ENCODE assay signal across 8 cellular contexts in the genomic region with DNA sequence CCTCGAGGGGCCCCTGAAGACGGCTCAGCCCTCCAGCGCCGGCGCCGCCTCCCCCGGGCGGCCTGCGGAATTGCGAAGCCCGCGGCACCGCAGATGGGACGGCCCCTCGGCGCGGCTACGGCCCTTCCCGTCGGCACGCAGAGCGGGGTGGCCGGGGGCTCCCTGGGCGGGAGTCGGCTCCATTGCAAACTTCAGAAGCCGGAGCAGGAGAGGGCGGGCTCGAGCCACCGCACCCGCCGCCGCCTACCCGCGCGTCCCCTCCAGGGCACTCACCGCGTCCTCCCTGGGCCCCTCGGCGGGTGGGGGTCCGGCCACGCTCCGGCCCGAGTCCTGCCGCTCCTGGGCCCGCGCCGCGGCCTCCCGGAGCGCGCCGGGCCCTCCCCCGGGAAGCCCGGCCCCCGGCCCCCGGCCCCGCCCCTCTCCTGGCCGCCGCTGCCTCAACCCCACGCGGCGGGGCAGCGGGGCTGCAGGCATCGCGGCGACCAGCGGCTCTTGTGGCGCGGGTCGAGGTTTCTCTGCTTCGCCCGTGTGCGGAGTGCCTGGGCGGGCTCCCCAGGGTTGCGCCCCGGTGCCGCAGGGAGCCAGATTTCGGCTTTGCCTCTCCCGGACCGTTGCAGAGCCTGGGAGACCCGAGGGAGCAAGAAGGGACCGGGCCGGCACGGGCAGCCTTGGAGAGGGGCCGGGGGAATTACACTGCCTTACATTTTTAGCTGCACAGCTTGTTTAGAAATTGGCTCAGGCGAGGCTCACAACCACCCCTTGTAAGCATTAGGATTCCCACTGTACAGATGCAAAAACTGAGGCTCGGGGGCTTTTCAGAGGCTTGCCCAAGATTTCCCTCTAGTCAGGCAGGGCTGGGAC. TPM values are rescaled to one million over a fixed set of nuclear protein-coding genes. Genes with fewer than 3 reads are reported as not detected.
DNase-seq lines count a peak whose midpoint lies in the region; ATAC-seq and TF ChIP-seq lines count a peak whose summit lies in the region.

A gene (minus strand): TSS at position 359 of the 861 bp plus-strand sequence. CDS start 3,707 bp downstream, outside the sequence.

- no CpG with 5 or more reads among the region's 87 CpGs for WGBS in H9 (ENCODE audit: extremely low coverage, insufficient read length, low lambda C conversion rate)

- H3K27ac Mint-ChIP-seq in Calu3 (ENCODE audit: unreplicated experiment) (no peak within 1 kb of the TSS), H9 (peak within 1 kb of the TSS; percentile 83 to 98 (median 87); a peak in 4 of 7 replicates)
- H3K27ac Mint-ChIP-seq in activated naive CD8-positive, alpha-beta T cell treated with anti-CD3 and anti-CD28 coated beads, Interleukin-2, amount 50 U/mL, for 24 hours = peak within 1 kb of the TSS; percentile 74

- H3K4me1 ChIP-seq in H9 (ENCODE audit: insufficient read depth, low read length) (no peaks in the 10 kb centered on the region), PC-9 (replicated peaks; ENCODE audit: insufficient read depth) (peaks cover 56% of the 10 kb centered on the region), cardiac muscle cell (ENCODE audit: low read depth) (peaks cover 30% of the 10 kb centered on the region), parathyroid adenoma (peaks cover 5% of the 10 kb centered on the region)

- H2BK120ac ChIP-seq in H9 (ENCODE audit: low read depth, low read length, poor library complexity, severe bottlenecking) = no peak within 1 kb of the TSS

- no peak within 1 kb of the TSS for H3K23ac ChIP-seq in H9 (ENCODE audit: insufficient read length, low read depth, low read length)

- H3K9ac ChIP-seq in H9 (ENCODE audit: extremely low read depth, insufficient read length, low read length) (peak within 1 kb of the TSS; percentile 42), parathyroid adenoma (no peak within 1 kb of the TSS)

- H3K27ac ChIP-seq in H9 (ENCODE audit: insufficient read length, low read depth, low read length) (no peak within 1 kb of the TSS), PC-9 (peak within 1 kb of the TSS; percentile 84), cardiac muscle cell (peak within 1 kb of the TSS; percentile 91), parathyroid adenoma (peak within 1 kb of the TSS; percentile 66)

- H3K23me2 ChIP-seq in H9 (ENCODE audit: insufficient read length, low read depth, low read length, poor library complexity, severe bottlenecking) = peaks cover 14% of the 10 kb centered on the region

- H3K4me1 Mint-ChIP-seq in Calu3 (ENCODE audit: low read depth, unreplicated experiment) (peaks cover 9% of the 10 kb centered on the region), H9 (peaks cover 16 to 20% of the 10 kb centered on the region in 2 experiments)
- peaks cover 14% of the 10 kb centered on the region for H3K4me1 Mint-ChIP-seq in activated naive CD8-positive, alpha-beta T cell treated with anti-CD3 and anti-CD28 coated beads, Interleukin-2, amount 50 U/mL, for 24 hours

- peak within 1 kb of the TSS; percentile 69 for H3K14ac ChIP-seq in H9 (ENCODE audit: insufficient read depth, low read length)

- CTCF ChIA-PET in Calu3 (lab: Charles Lee) = interaction anchor here (0.9 to 1.9 kb wide), 8 partner anchors 9 to 73 kb away, joined by 4 to 13 read pairs (median 5); a partner anchor contains a TSS
- CTCF ChIA-PET in PC-9 (lab: Charles Lee) = interaction anchor here (0.6 to 1.9 kb wide), 3 partner anchors 28 to 367 kb away, joined by 7 to 12 read pairs (median 11); a partner anchor contains a TSS

- intact Hi-C loops in Calu3 (cut with micrococcal nuclease; ENCODE audit: unreplicated experiment) (no loop called here), PC-9 (cut with micrococcal nuclease; ENCODE audit: unreplicated experiment) (no loop called here)

- H3K79me2 ChIP-seq in H9 (ENCODE audit: insufficient read depth, low read length) (no peaks in the 10 kb centered on the region), PC-9 (ENCODE audit: low read depth) (peaks cover 38% of the 10 kb centered on the region), parathyroid adenoma (no peaks in the 10 kb centered on the region)

- peak within 1 kb of the TSS; percentile 81 for H3K4me3 Mint-ChIP-seq in Calu3 (ENCODE audit: low read depth, unreplicated experiment)
- peak within 1 kb of the TSS; percentile 84 to 91 for H3K4me3 Mint-ChIP-seq in H9
- H3K4me3 Mint-ChIP-seq in activated naive CD8-positive, alpha-beta T cell treated with anti-CD3 and anti-CD28 coated beads, Interleukin-2, amount 50 U/mL, for 24 hours = peak within 1 kb of the TSS; percentile 72

- peaks cover 14% of the 10 kb centered on the region; the same call in 1 of the 2 replicates for H3K36me3 ChIP-seq in PC-9 (ENCODE audit: low read depth)
- H3K36me3 ChIP-seq in cardiac muscle cell = no peaks in the 10 kb centered on the region
- H3K36me3 ChIP-seq in parathyroid adenoma (ENCODE audit: control insufficient read depth, insufficient read depth, low read length) = no peaks in the 10 kb centered on the region

- H3K9me3 ChIP-seq in H9 (ENCODE audit: control insufficient read depth, low read depth, low read length) (no peaks in the 10 kb centered on the region), PC-9 (ENCODE audit: insufficient read depth, low read depth) (no peaks in the 10 kb centered on the region), cardiac muscle cell (ENCODE audit: low read depth) (no peaks in the 10 kb centered on the region), parathyroid adenoma (ENCODE audit: control insufficient read depth, low read length) (no peaks in the 10 kb centered on the region)

- no peaks in the 10 kb centered on the region for H3K27me3 Mint-ChIP-seq in Calu3 (ENCODE audit: unreplicated experiment)
- H3K27me3 Mint-ChIP-seq in H9 (ENCODE audit: low read depth) = peaks cover 28% of the 10 kb centered on the region
- H3K27me3 Mint-ChIP-seq in activated naive CD8-positive, alpha-beta T cell treated with anti-CD3 and anti-CD28 coated beads, Interleukin-2, amount 50 U/mL, for 24 hours = peaks cover 37% of the 10 kb centered on the region

- TF ChIP-seq CTCF in Calu3 (IDR thresholded peaks at IDR 0.05; ENCODE audit: unreplicated experiment) (no peak), H9 (conservative IDR thresholded peaks at IDR 0.05) (peak; percentile 10; the same call in 1 of the 3 replicates), PC-9 (conservative IDR thresholded peaks at IDR 0.05) (no peak), cardiac muscle cell (IDR thresholded peaks at IDR 0.05; ENCODE audit: low read depth, low read length) (peak; percentile 6), parathyroid adenoma (IDR thresholded peaks at IDR 0.05) (no peak)

- H3K9me2 ChIP-seq in PC-9 (ENCODE audit: insufficient read depth) = no peaks in the 10 kb centered on the region

- H3K79me1 ChIP-seq in H9 (ENCODE audit: insufficient read depth, low read depth, low read length, poor library complexity, severe bottlenecking) = no peaks in the 10 kb centered on the region

- no peak within 1 kb of the TSS for H4K91ac ChIP-seq in H9 (ENCODE audit: insufficient read length, low read depth, low read length)

- H2AK5ac ChIP-seq in H9 (ENCODE audit: insufficient read length, low read length) = no peak within 1 kb of the TSS

- H2BK5ac ChIP-seq in H9 (ENCODE audit: insufficient read length, low read length) = no peak within 1 kb of the TSS

- H3K27me3 ChIP-seq in H9 (ENCODE audit: insufficient read depth, low read length) = no peaks in the 10 kb centered on the region
- no peaks in the 10 kb centered on the region for H3K27me3 ChIP-seq in PC-9 (ENCODE audit: insufficient read depth, low read depth)
- no peaks in the 10 kb centered on the region for H3K27me3 ChIP-seq in cardiac muscle cell
- H3K27me3 ChIP-seq in parathyroid adenoma (ENCODE audit: control insufficient read depth, insufficient read depth, low read length) = no peaks in the 10 kb centered on the region

- H3K4ac ChIP-seq in H9 (ENCODE audit: low read depth, low read length) = no peak within 1 kb of the TSS; the same call in 1 of the 2 replicates

- ATAC-seq in activated naive CD8-positive, alpha-beta T cell treated with anti-CD3 and anti-CD28 coated beads, Interleukin-2, amount 50 U/mL, for 24 hours = peak; percentile 59

- H2AFZ ChIP-seq in H9 (ENCODE audit: low read length) = no peak within 1 kb of the TSS
- peak within 1 kb of the TSS; percentile 85 for H2AFZ ChIP-seq in PC-9
- H2AFZ ChIP-seq in parathyroid adenoma = peak within 1 kb of the TSS; percentile 81

- no peak within 1 kb of the TSS for H4K5ac ChIP-seq in H9 (ENCODE audit: insufficient read length, low read depth, low read length)

- H3K36me3 Mint-ChIP-seq in Calu3 (ENCODE audit: insufficient read depth, unreplicated experiment) (peaks cover 24% of the 10 kb centered on the region), H9 (ENCODE audit: insufficient read depth in 1 of 3, low read depth in 3 of 3) (peaks cover 0 to 6% (median 5%) of the 10 kb centered on the region in 3 experiments; a peak in 4 of 7 replicates)
- H3K36me3 Mint-ChIP-seq in activated naive CD8-positive, alpha-beta T cell treated with anti-CD3 and anti-CD28 coated beads, Interleukin-2, amount 50 U/mL, for 24 hours (ENCODE audit: low read depth) = peaks cover 1% of the 10 kb centered on the region

- H3T11ph ChIP-seq in H9 (ENCODE audit: low read length) = no peak within 1 kb of the TSS

- H4K20me1 ChIP-seq in H9 (ENCODE audit: control insufficient read depth, insufficient read depth, insufficient read length) (no peaks in the 10 kb centered on the region), PC-9 (ENCODE audit: insufficient read depth) (peaks cover 23% of the 10 kb centered on the region)

- DNase-seq in Calu3 (peak; percentile 71), H9 (peak; percentile 58), PC-9 (peak in 1 of 2 experiments; percentile 64), cardiac muscle cell (ENCODE audit: low read depth in 1 of 2, low spot score in 1 of 2) (peak; percentile 59 to 73), globus pallidus (ENCODE audit: low spot score) (no peak), NCI-H2107 (lab: John Stamatoyannopoulos, UW) (no peak)
- DNase-seq in activated naive CD8-positive, alpha-beta T cell treated with anti-CD3 and anti-CD28 coated beads, Interleukin-2, amount 50 U/mL, for 24 hours = peak; percentile 61

- POLR2A ChIA-PET in PC-9 (lab: Charles Lee; ENCODE audit: unreplicated experiment) = interaction anchor here (0.6 to 1.5 kb wide), 5 partner anchors 21 to 30 kb away, joined by 8 to 69 read pairs (median 8); a partner anchor contains a TSS

- no peak within 1 kb of the TSS for H3K56ac ChIP-seq in H9 (ENCODE audit: insufficient read length, low read depth, low read length)

- BruUV-seq in Calu3 (replicated peaks; lab: Mats Ljungman, UMichigan) = no TSS peak
- BruUV-seq in PC-9 (replicated peaks; lab: Mats Ljungman, UMichigan) = no TSS peak

- no peak within 1 kb of the TSS for H2BK20ac ChIP-seq in H9 (ENCODE audit: low read depth, low read length, poor library complexity, severe bottlenecking)

- peak within 1 kb of the TSS; percentile 77 for H3K4me3 ChIP-seq in PC-9
- peak within 1 kb of the TSS; percentile 80 for H3K4me3 ChIP-seq in cardiac muscle cell
- H3K4me3 ChIP-seq in parathyroid adenoma (ENCODE audit: low read depth, low read length) = peak within 1 kb of the TSS; percentile 59

- no peak within 1 kb of the TSS for H4K8ac ChIP-seq in H9 (replicated peaks; ENCODE audit: insufficient read length, low read depth, low read length)

- H2BK12ac ChIP-seq in H9 (ENCODE audit: insufficient read length, low read depth, low read length) = no peak within 1 kb of the TSS

- H3K9me3 Mint-ChIP-seq in Calu3 (ENCODE audit: low read depth, unreplicated experiment) (no peaks in the 10 kb centered on the region), H9 (no peaks in the 10 kb centered on the region)
- H3K9me3 Mint-ChIP-seq in activated naive CD8-positive, alpha-beta T cell treated with anti-CD3 and anti-CD28 coated beads, Interleukin-2, amount 50 U/mL, for 24 hours = no peaks in the 10 kb centered on the region

- peaks cover 43% of the 10 kb centered on the region for H3F3A ChIP-seq in PC-9 (ENCODE audit: insufficient read depth, low read depth)

- no peak within 1 kb of the TSS for H2BK15ac ChIP-seq in H9 (ENCODE audit: low read depth, low read length)

- peak within 1 kb of the TSS; percentile 53 for H3K4me2 ChIP-seq in H9 (ENCODE audit: insufficient read depth, insufficient read length, low read length)
- peak within 1 kb of the TSS; percentile 98 for H3K4me2 ChIP-seq in PC-9
- H3K4me2 ChIP-seq in parathyroid adenoma (ENCODE audit: low read length) = peak within 1 kb of the TSS; percentile 81

- H3K18ac ChIP-seq in H9 (ENCODE audit: insufficient read length, low read depth, low read length) = peak within 1 kb of the TSS; percentile 73

RNA-seq across cellular contexts. Expression of the gene that starts here (rescaled TPM):
- 22.1 and 26.5 TPM in 2 replicates for total RNA-seq in Calu3 (2022)
- total RNA-seq in H9 (2021) = 62.2 and 63.0 TPM in 2 replicates
- total RNA-seq in PC-9 (2021) = 113 and 114 TPM in 2 replicates
- 62.6 and 113 TPM in 2 replicates for total RNA-seq in cardiac muscle cell
- polyA plus RNA-seq in cardiac muscle cell = 79.8 and 116 TPM in 2 replicates

Comparison
In these comparisons a context has a peak if more than half of its experiments do, and no peak if none do; other contexts are left out.
1. DNase-seq: peak in Calu3 (single experiment), H9 (single experiment), activated naive CD8-positive, alpha-beta T cell treated with anti-CD3 and anti-CD28 coated beads, Interleukin-2, amount 50 U/mL, for 24 hours (single experiment) and cardiac muscle cell (2 of 2); none in globus pallidus (single experiment) and NCI-H2107 (single experiment).
2. CTCF ChIP-seq: peak in H9 (single experiment) and cardiac muscle cell (single experiment); none in Calu3 (single experiment), PC-9 (single experiment) and parathyroid adenoma (single experiment).
3. Peak in every context shown above with its lines, with median percentiles within 50 percentile points of each other: H3K4me3 Mint-ChIP-seq, H3K4me2 ChIP-seq and H3K4me3 ChIP-seq.